8 cellular contexts compared by ENCODE assay signal in genomic region chr3:119637679-119638525, GRCh38. TPM values are rescaled to one million over a fixed set of nuclear protein-coding genes. Genes with fewer than 3 reads are reported as not detected.
DNase-seq lines count a peak whose midpoint lies in the region; ATAC-seq and TF ChIP-seq lines count a peak whose summit lies in the region.

No MANE protein-coding gene starts in this region.

- WGBS in esophagus, 2 donors, result 68 to 81% methylated on average over 7 of the region's 7 CpGs
- WGBS in psoas muscle, 3 donors, result 22 to 51% (median 22%) methylated on average over 7 of the region's 7 CpGs

- no peaks in the 10 kb centered on the region for H3K27me3 ChIP-seq in esophagus (ENCODE audit: control insufficient read depth in 1 of 2, insufficient read depth in 2 of 2, low read length in 2 of 2)
- H3K27me3 ChIP-seq in psoas muscle (ENCODE audit: insufficient read depth in 3 of 3, low read length in 2 of 3), result no peaks in the 10 kb centered on the region

- H3K4me1 Mint-ChIP-seq in activated T-cell treated with anti-CD3 and anti-CD28 coated beads, Interleukin-2, amount 50 U/mL, for 4 hours (ENCODE audit: low read depth), result peaks cover 38% of the 10 kb centered on the region

- peak; percentile 27 to 47 for ATAC-seq in activated T-cell treated with anti-CD3 and anti-CD28 coated beads, Interleukin-2, amount 50 U/mL, for 4 hours
- peak; percentile 30 for ATAC-seq in HG02885 (IDR thresholded peaks at IDR 0.05; ENCODE audit: poor library complexity, unreplicated experiment)
- peak; percentile 64 to 77 (median 68) for ATAC-seq in psoas muscle

- H3K4me1 ChIP-seq in esophagus (ENCODE audit: control insufficient read depth in 2 of 2, insufficient read depth in 2 of 2, low read length in 1 of 2) (peaks cover 0 to 4% of the 10 kb centered on the region in 2 donors), psoas muscle (peaks cover 40% of the 10 kb centered on the region)

- intact Hi-C loops in psoas muscle (cut with DNase I), result loop anchor here (2.0 to 5.0 kb wide), 2 partner anchors 21 to 41 kb away; partner anchors contain the start of gene PLA1A (in 1 of the 2)

- peaks cover 0 to 3% of the 10 kb centered on the region in 2 donors for H3K36me3 ChIP-seq in esophagus (ENCODE audit: control insufficient read depth in 2 of 2, insufficient read depth in 2 of 2, low read length in 1 of 2)
- H3K36me3 ChIP-seq in psoas muscle (ENCODE audit: insufficient read depth in 1 of 2, low read depth in 1 of 2), result peaks cover 4 to 33% of the 10 kb centered on the region in 2 donors

- H3K4me3 ChIP-seq in esophagus (ENCODE audit: low read depth in 1 of 2, low read length in 2 of 2) (no peak overlapping the region), psoas muscle (peak overlapping the region; percentile 47)

- no peak for DNase-seq in activated T-cell treated with anti-CD3 and anti-CD28 coated beads, Interleukin-2, amount 50 U/mL, for 4 hours
- no peak for DNase-seq in activated T-cell treated with anti-CD3 and anti-CD28 coated beads for 4 hours
- DNase-seq in RKO (ENCODE audit: low spot score), result peak; percentile 75
- DNase-seq in psoas muscle, result no peak
- no peak for DNase-seq in amygdala (lab: John Stamatoyannopoulos, UW)
- DNase-seq in NCI-H748 (lab: John Stamatoyannopoulos, UW; ENCODE audit: unreplicated experiment), result no peak

- peak overlapping the region; percentile 29 to 83 for H3K27ac ChIP-seq in esophagus (ENCODE audit: low read depth in 2 of 2, low read length in 1 of 2)
- peak overlapping the region; percentile 97 for H3K27ac ChIP-seq in psoas muscle

- no peaks in the 10 kb centered on the region for H3K27me3 Mint-ChIP-seq in activated T-cell treated with anti-CD3 and anti-CD28 coated beads, Interleukin-2, amount 50 U/mL, for 4 hours (ENCODE audit: low read depth)

- H3K36me3 Mint-ChIP-seq in activated T-cell treated with anti-CD3 and anti-CD28 coated beads, Interleukin-2, amount 50 U/mL, for 4 hours (ENCODE audit: insufficient read depth), result peaks cover 14% of the 10 kb centered on the region

- peak overlapping the region; percentile 39 for H3K4me3 Mint-ChIP-seq in activated T-cell treated with anti-CD3 and anti-CD28 coated beads, Interleukin-2, amount 50 U/mL, for 4 hours

- H3K9me3 ChIP-seq in esophagus (ENCODE audit: control insufficient read depth in 2 of 2, insufficient read depth in 1 of 2, low read depth in 1 of 2, low read length in 1 of 2), result no peaks in the 10 kb centered on the region
- H3K9me3 ChIP-seq in psoas muscle, result no peaks in the 10 kb centered on the region

- H3K9me3 Mint-ChIP-seq in activated T-cell treated with anti-CD3 and anti-CD28 coated beads, Interleukin-2, amount 50 U/mL, for 4 hours, result peaks cover 5% of the 10 kb centered on the region

- TF ChIP-seq CTCF in psoas muscle (IDR thresholded peaks at IDR 0.05), result no peak

RNA-seq across cellular contexts. Expression of gene POPDC2, which starts 22.5 kb away (rescaled TPM):
- total RNA-seq in activated T-cell treated with anti-CD3 and anti-CD28 coated beads, Interleukin-2, amount 50 U/mL, for 4 hours, result 1 to 10 TPM in 2 of 3 donors, under 1 TPM in 1; 0.84 to 2.3 (median 2.0) TPM
- polyA plus RNA-seq in esophagus, result 1 to 10 TPM; 1.4 to 1.8 TPM
- total RNA-seq in psoas muscle, result 100 to 1,000 TPM; 103 to 205 (median 149) TPM
- 100 to 1,000 TPM in 1 of 3 donors, 10 to 100 TPM in 2; 30.7 to 140 (median 75.8) TPM for polyA plus RNA-seq in psoas muscle

RNA-seq across cellular contexts. Expression of gene COX17, which starts 39.3 kb away (rescaled TPM):
- total RNA-seq in activated T-cell treated with anti-CD3 and anti-CD28 coated beads, Interleukin-2, amount 50 U/mL, for 4 hours, result 100 to 1,000 TPM in 2 of 3 donors, 10 to 100 TPM in 1; 94.7 to 118 (median 106) TPM
- polyA plus RNA-seq in esophagus (100 to 1,000 TPM in 1 of 2 donors, 10 to 100 TPM in 1; 72.7 to 116 TPM), psoas muscle (100 to 1,000 TPM; 166 to 330 (median 304) TPM)
- 100 to 1,000 TPM in 3 of 4 donors, 10 to 100 TPM in 1; 89.5 to 180 (median 127) TPM for total RNA-seq in psoas muscle

RNA-seq across cellular contexts. Expression of gene PLA1A, which starts 40.2 kb away (rescaled TPM):
- not detected for total RNA-seq in activated T-cell treated with anti-CD3 and anti-CD28 coated beads, Interleukin-2, amount 50 U/mL, for 4 hours
- polyA plus RNA-seq in esophagus, result 1 to 10 TPM in 1 of 2 donors, under 1 TPM in 1; 0.10 to 1.1 TPM
- total RNA-seq in psoas muscle, result 10 to 100 TPM in 1 of 4 donors, 1 to 10 TPM in 3; 2.3 to 11.7 (median 5.8) TPM
- polyA plus RNA-seq in psoas muscle, result 1 to 10 TPM; 1.1 to 2.5 (median 2.4) TPM

RNA-seq across cellular contexts. Expression of gene ADPRH, which starts 58.6 kb away (rescaled TPM):
- 1 to 10 TPM; 1.6 to 3.3 (median 2.5) TPM for total RNA-seq in activated T-cell treated with anti-CD3 and anti-CD28 coated beads, Interleukin-2, amount 50 U/mL, for 4 hours
- 1 to 10 TPM; 1.2 to 1.3 TPM for polyA plus RNA-seq in esophagus
- 10 to 100 TPM; 12.6 to 16.9 (median 14.5) TPM for total RNA-seq in psoas muscle
- polyA plus RNA-seq in psoas muscle, result 10 to 100 TPM in 2 of 3 donors, 1 to 10 TPM in 1; 5.2 to 16.6 (median 15.0) TPM

Comparison
In these comparisons a context has a peak if more than half of its experiments do, and no peak if none do; other contexts are left out.
1. RNA of gene POPDC2, which starts 22.5 kb away (total RNA-seq): 103 to 205 TPM in psoas muscle; 0.84 to 2.3 TPM in activated T-cell treated with anti-CD3 and anti-CD28 coated beads, Interleukin-2, amount 50 U/mL, for 4 hours; every median in the first group is over 10 times any median in the second.
2. Peak in every context shown above with its lines, with median percentiles within 50 percentile points of each other: ATAC-seq.